1 cellular context compared by ENCODE assay signal in the genomic region with DNA sequence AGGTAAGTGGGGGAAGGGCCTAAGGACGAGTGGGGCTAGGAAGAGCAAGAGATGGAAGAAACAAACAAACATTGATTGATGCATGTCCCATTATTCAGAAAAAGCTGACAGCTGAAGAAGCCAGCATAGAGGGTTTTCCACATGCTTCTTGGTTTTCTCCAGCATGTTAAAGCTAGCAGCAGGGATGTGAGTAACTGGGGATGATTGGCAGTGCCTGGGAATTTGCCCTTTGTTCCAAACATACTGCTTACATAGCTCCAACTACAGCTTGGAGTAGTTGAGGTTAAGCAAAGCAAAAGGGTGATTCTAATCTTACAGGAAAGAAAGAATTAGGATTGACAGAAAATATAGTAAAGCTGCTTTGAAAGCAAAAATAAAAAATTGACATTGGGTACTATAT.
TF ChIP-seq lines count a peak whose summit lies in the region.

No MANE protein-coding gene starts in this region.

TF ChIP-seq in A549, 52 proteins besides CTCF, POLR2A, EP300 and RAD21 (continued from another document):
- TF ChIP-seq CHD4 (IDR thresholded peaks at IDR 0.05; ENCODE audit: borderline replicate concordance) (no peak), MAX (IDR thresholded peaks at IDR 0.05) (no peak), RNF2 (IDR thresholded peaks at IDR 0.05; ENCODE audit: borderline replicate concordance, low read depth) (no peak), ZSCAN20 (CRISPR knock-in tag; IDR thresholded peaks at IDR 0.05) (no peak), ZC3H11A (IDR thresholded peaks at IDR 0.05) (no peak), NR3C1 (IDR thresholded peaks at IDR 0.05) (no peak), HDAC2 (IDR thresholded peaks at IDR 0.05) (no peak), ESRRA (IDR thresholded peaks at IDR 0.05; ENCODE audit: borderline replicate concordance, low read length) (no peak), POLR2AphosphoS2 (conservative IDR thresholded peaks at IDR 0.05; ENCODE audit: low read length) (no peak), KDM5A (IDR thresholded peaks at IDR 0.05) (no peak), CHD2 (IDR thresholded peaks at IDR 0.05; ENCODE audit: low read length, partially characterized antibody) (no peak), TP53 (CRISPR knock-in tag; IDR thresholded peaks at IDR 0.05) (no peak), RCOR1 (IDR thresholded peaks at IDR 0.05; ENCODE audit: low read depth, low read length) (no peak), NPAS2 (CRISPR knock-in tag; IDR thresholded peaks at IDR 0.05; ENCODE audit: borderline replicate concordance) (no peak), HOXA7 (CRISPR knock-in tag; IDR thresholded peaks at IDR 0.05) (no peak)
TF ChIP-seq in A549: peak in this region for 0.
